In the genomic region with DNA sequence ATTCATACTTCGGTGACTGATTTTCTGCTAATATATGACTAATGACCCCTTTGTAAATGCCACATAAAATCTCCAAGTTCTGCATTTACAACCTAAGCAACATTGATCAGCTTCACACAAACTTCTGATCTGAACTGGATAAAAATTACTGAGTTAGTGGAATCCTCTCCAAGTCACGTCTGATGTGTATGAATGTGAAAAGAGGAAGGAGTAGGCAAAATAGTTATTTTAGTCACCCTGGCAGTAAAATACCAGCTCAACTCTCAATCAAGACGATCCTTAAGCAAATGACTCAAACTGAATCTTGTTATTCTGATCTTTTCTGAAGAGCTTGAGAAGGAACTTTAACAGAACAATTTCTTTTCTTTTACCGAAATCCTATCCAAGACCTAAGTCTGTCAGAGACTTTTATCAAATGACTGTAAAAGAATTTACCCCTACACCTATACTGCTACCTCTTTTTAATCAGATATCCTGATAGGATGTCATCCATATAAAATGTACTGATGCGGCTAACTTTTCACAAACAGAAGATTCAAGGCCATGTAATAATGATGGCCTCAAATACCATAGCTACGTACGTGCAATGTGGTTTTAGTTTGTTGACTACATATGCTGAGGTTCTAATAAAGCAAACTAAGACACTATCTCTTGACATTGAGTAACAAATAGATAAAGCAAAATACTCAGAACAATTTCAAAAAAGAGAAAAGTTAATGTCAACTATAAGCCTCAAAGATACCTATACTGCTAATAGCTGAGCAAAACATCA, we compare ENCODE assay signal across 10 cellular contexts. TPM values are rescaled to one million over a fixed set of nuclear protein-coding genes. Genes with fewer than 3 reads are reported as not detected.
DNase-seq lines count a peak whose midpoint lies in the region; ATAC-seq and TF ChIP-seq lines count a peak whose summit lies in the region.
"Had no signal": no experiment of that assay in that cellular context is flagged by ENCODE, and none has a peak within 500 bp of the region (broad histone marks: within the 10 kb centered on the region; RNA-seq: fewer than 3 reads in every experiment).

No MANE protein-coding gene starts in this region.

- H3K4me3 ChIP-seq in CD8-positive, alpha-beta memory T cell (ENCODE audit: low read length): no peak overlapping the region
- H3K4me3 ChIP-seq in suprapubic skin: no peak overlapping the region
- H3K4me3 ChIP-seq: prostate gland had no signal

- H3K4me1 ChIP-seq in CD8-positive, alpha-beta memory T cell (ENCODE audit: insufficient read depth, low read length): peaks cover 47% of the 10 kb centered on the region
- H3K4me1 ChIP-seq in suprapubic skin: peaks cover 7% of the 10 kb centered on the region

- no peak overlapping the region for H3K27ac Mint-ChIP-seq in activated T-helper 17 cell treated with anti-CD3 and anti-CD28 coated beads, Interleukin-2, amount 50 U/mL, for 72 hours
- H3K27ac Mint-ChIP-seq in CD8-positive, alpha-beta memory T cell: no peak overlapping the region

- CTCF ChIA-PET in CD8-positive, alpha-beta memory T cell (lab: Charles Lee): interaction anchor here (0.6 kb wide), 1 partner anchor 205 kb away, joined by 3 read pairs; no protein-coding TSS in a partner anchor

- DNase-seq in GM13977 (ENCODE audit: low spot score) (peak; percentile 17), DMS79 (lab: John Stamatoyannopoulos, UW) (no peak), suprapubic skin (ENCODE audit: low spot score in 2 of 2) (no peak)
- no peak for DNase-seq in CD8-positive, alpha-beta memory T cell
- DNase-seq: brain microvascular endothelial cell had no signal

- H3K27ac ChIP-seq in CD8-positive, alpha-beta memory T cell (ENCODE audit: low read depth, low read length): no peak overlapping the region
- no peak overlapping the region for H3K27ac ChIP-seq in suprapubic skin
- H3K27ac ChIP-seq: brain microvascular endothelial cell, prostate gland had no signal

- peaks cover 1% of the 10 kb centered on the region for H3K9me3 ChIP-seq in CD8-positive, alpha-beta memory T cell (ENCODE audit: low read length)
- no peaks in the 10 kb centered on the region for H3K9me3 ChIP-seq in suprapubic skin
- H3K9me3 ChIP-seq: prostate gland had no signal

- peaks cover 38% of the 10 kb centered on the region for H3K4me1 Mint-ChIP-seq in activated T-helper 17 cell treated with anti-CD3 and anti-CD28 coated beads, Interleukin-2, amount 50 U/mL, for 72 hours
- H3K4me1 Mint-ChIP-seq in CD8-positive, alpha-beta memory T cell: peaks cover 14 to 37% (median 15%) of the 10 kb centered on the region in 3 donors

- TF ChIP-seq POLR2A in suprapubic skin (IDR thresholded peaks at IDR 0.05): no peak

- H3K4me3 Mint-ChIP-seq in activated T-helper 17 cell treated with anti-CD3 and anti-CD28 coated beads, Interleukin-2, amount 50 U/mL, for 72 hours: no peak overlapping the region
- H3K4me3 Mint-ChIP-seq in CD8-positive, alpha-beta memory T cell: peak overlapping the region in 1 of 7 donors; percentile 11

- H3K36me3 ChIP-seq in CD8-positive, alpha-beta memory T cell (ENCODE audit: insufficient read depth, low read length): no peaks in the 10 kb centered on the region
- no peaks in the 10 kb centered on the region for H3K36me3 ChIP-seq in suprapubic skin
- H3K36me3 ChIP-seq: brain microvascular endothelial cell, prostate gland had no signal

- H3K27me3 Mint-ChIP-seq in activated T-helper 17 cell treated with anti-CD3 and anti-CD28 coated beads, Interleukin-2, amount 50 U/mL, for 72 hours: no peaks in the 10 kb centered on the region
- no peaks in the 10 kb centered on the region for H3K27me3 Mint-ChIP-seq in CD8-positive, alpha-beta memory T cell

- H3K36me3 Mint-ChIP-seq in activated T-helper 17 cell treated with anti-CD3 and anti-CD28 coated beads, Interleukin-2, amount 50 U/mL, for 72 hours (ENCODE audit: low read depth): peaks cover 25% of the 10 kb centered on the region
- peaks cover 0 to 21% (median 5%) of the 10 kb centered on the region in 3 donors for H3K36me3 Mint-ChIP-seq in CD8-positive, alpha-beta memory T cell

- ATAC-seq in GM19468 (IDR thresholded peaks at IDR 0.05; ENCODE audit: extremely low read depth, unreplicated experiment): peak; percentile 30
- peak; percentile 65 for ATAC-seq in HG03280 (IDR thresholded peaks at IDR 0.05; ENCODE audit: unreplicated experiment)
- ATAC-seq in activated T-helper 17 cell treated with anti-CD3 and anti-CD28 coated beads, Interleukin-2, amount 50 U/mL, for 72 hours (replicated peaks): peak; percentile 87
- no peak for ATAC-seq in HG02970 (IDR thresholded peaks at IDR 0.05; ENCODE audit: low FRiP score, unreplicated experiment)

- TF ChIP-seq EP300 in suprapubic skin (IDR thresholded peaks at IDR 0.05): no peak

- TF ChIP-seq CTCF in GM13977 (IDR thresholded peaks at IDR 0.05; ENCODE audit: extremely low read depth, insufficient read depth, missing control alignments) (no peak), suprapubic skin (IDR thresholded peaks at IDR 0.05) (no peak)

- no peaks in the 10 kb centered on the region for H3K9me3 Mint-ChIP-seq in activated T-helper 17 cell treated with anti-CD3 and anti-CD28 coated beads, Interleukin-2, amount 50 U/mL, for 72 hours
- no peaks in the 10 kb centered on the region for H3K9me3 Mint-ChIP-seq in CD8-positive, alpha-beta memory T cell

- 70% methylated on average over 7 of the region's 7 CpGs for WGBS in suprapubic skin

- in situ Hi-C loops in GM13977 (cut with MboI; ENCODE audit: low pct_unique_long_range_greater_than_20kb, low sequenced_read_pairs, unreplicated experiment): no loop called here

- no peaks in the 10 kb centered on the region for H3K27me3 ChIP-seq in CD8-positive, alpha-beta memory T cell (ENCODE audit: insufficient read depth, low read length, poor library complexity, severe bottlenecking)
- no peaks in the 10 kb centered on the region for H3K27me3 ChIP-seq in suprapubic skin
- H3K27me3 ChIP-seq: brain microvascular endothelial cell had no signal

- POLR2A ChIA-PET in CD8-positive, alpha-beta memory T cell (lab: Charles Lee): no interaction called here

RNA-seq across cellular contexts. Expression of gene CUL3, which starts 23.7 kb away (rescaled TPM):
- total RNA-seq in activated T-helper 17 cell treated with anti-CD3 and anti-CD28 coated beads, Interleukin-2, amount 50 U/mL, for 72 hours: 100 to 1,000 TPM in 1 of 2 donors, 10 to 100 TPM in 1; 96.1 to 128 TPM
- total RNA-seq in CD8-positive, alpha-beta memory T cell: 100 to 1,000 TPM; 100 to 104 TPM
- 58.1 TPM for polyA plus RNA-seq in CD8-positive, alpha-beta memory T cell
- 10 to 100 TPM; 68.9 to 88.4 (median 77.7) TPM for total RNA-seq in suprapubic skin
